22 cellular contexts compared by ENCODE assay signal in genomic region chr7:123433665-123434064, GRCh38.
DNase-seq lines count a peak whose midpoint lies in the region; ATAC-seq and TF ChIP-seq lines count a peak whose summit lies in the region.
"Had no signal": no experiment of that assay in that cellular context is flagged by ENCODE, and none has a peak within 500 bp of the region (broad histone marks: within the 10 kb centered on the region; RNA-seq: fewer than 3 reads in every experiment).

No MANE protein-coding gene starts in this region.

- H3K9ac ChIP-seq in HUES64 (ENCODE audit: low read depth, low read length) (peak overlapping the region; percentile 48; the same call in 1 of the 2 replicates), endodermal cell (ENCODE audit: extremely low read depth, low read length, poor library complexity, severe bottlenecking) (no peak overlapping the region)

- H3K36me3 Mint-ChIP-seq in endodermal cell (ENCODE audit: low read depth), result no peaks in the 10 kb centered on the region
- H3K36me3 Mint-ChIP-seq: brain; CD4-positive, CD25-positive, alpha-beta regulatory T cell had no signal

- TF ChIP-seq CTCF in endodermal cell (conservative IDR thresholded peaks at IDR 0.05) (no peak), dorsolateral prefrontal cortex (IDR thresholded peaks at IDR 0.05 in 54 of 56, conservative IDR thresholded peaks at IDR 0.05 in 2 of 56; ENCODE audit: low read depth in 1 of 56, partially characterized antibody in 56 of 56) (no peak)

- H3K4me1 ChIP-seq in HUES64 (ENCODE audit: insufficient read depth, low read length) (peaks cover 29% of the 10 kb centered on the region), endodermal cell (ENCODE audit: control insufficient read depth, insufficient read depth, low read length) (no peaks in the 10 kb centered on the region)
- H3K4me1 ChIP-seq: heart left ventricle, transverse colon had no signal

- H3K27me3 ChIP-seq in HUES64 (ENCODE audit: insufficient read depth, low read length) (no peaks in the 10 kb centered on the region), endodermal cell (ENCODE audit: control insufficient read depth, insufficient read depth, low read length, poor library complexity, severe bottlenecking) (no peaks in the 10 kb centered on the region), dorsolateral prefrontal cortex (no peaks in the 10 kb centered on the region)
- H3K27me3 ChIP-seq: heart left ventricle, transverse colon had no signal

- peak overlapping the region; percentile 71 for H3K27ac Mint-ChIP-seq in endodermal cell
- H3K27ac Mint-ChIP-seq: activated CD4-positive, alpha-beta memory T cell treated with anti-CD3 and anti-CD28 coated beads, Interleukin-2, amount 10 ng/mL, durations not matched to agents 7 days and 5 days; brain; CD4-positive, CD25-positive, alpha-beta regulatory T cell had no signal

- H3K9me3 Mint-ChIP-seq in endodermal cell, result no peaks in the 10 kb centered on the region
- H3K9me3 Mint-ChIP-seq: activated CD4-positive, alpha-beta memory T cell treated with anti-CD3 and anti-CD28 coated beads, Interleukin-2, amount 10 ng/mL, durations not matched to agents 7 days and 5 days; brain had no signal

- ATAC-seq in HG03457 (IDR thresholded peaks at IDR 0.05; ENCODE audit: unreplicated experiment), result no peak
- ATAC-seq: heart left ventricle, K562 had no signal

- H3K27ac ChIP-seq in HUES64 (ENCODE audit: low read depth, low read length) (peak overlapping the region; percentile 75), endodermal cell (ENCODE audit: low read depth, low read length) (no peak overlapping the region), dorsolateral prefrontal cortex (no peak overlapping the region)
- H3K27ac ChIP-seq: heart left ventricle, skin epidermis, transverse colon had no signal

- H3K4me3 Mint-ChIP-seq in endodermal cell, result no peak overlapping the region
- H3K4me3 Mint-ChIP-seq: activated CD4-positive, alpha-beta memory T cell treated with anti-CD3 and anti-CD28 coated beads, Interleukin-2, amount 10 ng/mL, durations not matched to agents 7 days and 5 days; brain; CD4-positive, CD25-positive, alpha-beta regulatory T cell had no signal

- no peaks in the 10 kb centered on the region for H3K9me3 ChIP-seq in HUES64 (ENCODE audit: insufficient read depth, low read depth, low read length)
- H3K9me3 ChIP-seq in endodermal cell (ENCODE audit: control insufficient read depth, low read length), result no peaks in the 10 kb centered on the region
- H3K9me3 ChIP-seq: transverse colon had no signal

- DNase-seq in NCI-H1930 (lab: John Stamatoyannopoulos, UW) (peak; percentile 92 to 94), OCI-M1 (lab: John Stamatoyannopoulos, UW) (peak; percentile 23), endodermal cell (no peak), HPDE6-E6E7 (ENCODE audit: extremely low spot score) (no peak), putamen (ENCODE audit: low spot score) (no peak), dorsolateral prefrontal cortex (no peak)
- DNase-seq: activated CD4-positive, alpha-beta memory T cell treated with anti-CD3 and anti-CD28 coated beads, Interleukin-2, amount 10 ng/mL, durations not matched to agents 7 days and 5 days; activated CD4-positive, CD25-positive, alpha-beta regulatory T cell; activated gamma-delta T cell; CD4-positive, CD25-positive, alpha-beta regulatory T cell; erythroblast; heart left ventricle; MM.1S; NCI-H187; NCI-H446 treated with DMSO at 0.1 percent for 48 hours; RPMI8226; transverse colon had no signal

- intact Hi-C loops in dorsolateral prefrontal cortex (cut with DNase I), result no loop called here

- no peaks in the 10 kb centered on the region for H3K36me3 ChIP-seq in HUES64 (ENCODE audit: insufficient read depth, low read length)
- no peaks in the 10 kb centered on the region for H3K36me3 ChIP-seq in endodermal cell (ENCODE audit: control insufficient read depth, insufficient read depth, low read length)
- H3K36me3 ChIP-seq: heart left ventricle, transverse colon had no signal

- H3K4me3 ChIP-seq in HUES64 (ENCODE audit: low read length) (no peak overlapping the region), endodermal cell (ENCODE audit: low read length) (no peak overlapping the region), dorsolateral prefrontal cortex (no peak overlapping the region)
- H3K4me3 ChIP-seq: heart left ventricle, K562, skin epidermis, transverse colon had no signal

- peaks cover 4% of the 10 kb centered on the region for H3K4me1 Mint-ChIP-seq in endodermal cell
- H3K4me1 Mint-ChIP-seq: activated CD4-positive, alpha-beta memory T cell treated with anti-CD3 and anti-CD28 coated beads, Interleukin-2, amount 10 ng/mL, durations not matched to agents 7 days and 5 days; brain; CD4-positive, CD25-positive, alpha-beta regulatory T cell had no signal

- H3K27me3 Mint-ChIP-seq in endodermal cell (ENCODE audit: insufficient read depth), result no peaks in the 10 kb centered on the region
- H3K27me3 Mint-ChIP-seq: activated CD4-positive, alpha-beta memory T cell treated with anti-CD3 and anti-CD28 coated beads, Interleukin-2, amount 10 ng/mL, durations not matched to agents 7 days and 5 days; CD4-positive, CD25-positive, alpha-beta regulatory T cell had no signal

Comparison
In these comparisons a context has a peak if more than half of its experiments do, and no peak if none do; other contexts are left out.
1. DNase-seq: peak in NCI-H1930 (2 of 2) and OCI-M1 (single experiment); none in endodermal cell (single experiment), HPDE6-E6E7 (single experiment), putamen (single experiment) and dorsolateral prefrontal cortex (0 of 10).